ENCODE assay signal across 21 cellular contexts in genomic region chr4:72449705-72450104, GRCh38.
"Had no signal": no experiment of that assay in that cellular context is flagged by ENCODE, and none has a peak within 500 bp of the region (broad histone marks: within the 10 kb centered on the region; RNA-seq: fewer than 3 reads in every experiment).

No MANE protein-coding gene starts in this region.

- ATAC-seq: activated CD8-positive, alpha-beta T cell treated with anti-CD3 and anti-CD28 coated beads, Interleukin-2, amount 10 ng/mL, durations not matched to agents 7 days and 5 days; activated T-cell treated with anti-CD3 and anti-CD28 coated beads, Interleukin-2, amount 50 U/mL, for 72 hours; effector memory CD8-positive, alpha-beta T cell; natural killer cell had no signal

- H3K27me3 Mint-ChIP-seq: activated CD4-positive, alpha-beta T cell treated with anti-CD3 and anti-CD28 coated beads, Interleukin-2, amount 10 ng/mL, durations not matched to agents 24 days and 14 days; activated naive CD8-positive, alpha-beta T cell; effector memory CD8-positive, alpha-beta T cell had no signal

- DNase-seq: activated CD4-positive, alpha-beta T cell treated with anti-CD3 and anti-CD28 coated beads, Interleukin-2, amount 10 ng/mL, durations not matched to agents 24 days and 14 days; activated CD4-positive, CD25-positive, alpha-beta regulatory T cell; activated CD8-positive, alpha-beta memory T cell treated with anti-CD3 and anti-CD28 coated beads, Interleukin-2, amount 50 U/mL, for 48 hours; activated CD8-positive, alpha-beta T cell treated with anti-CD3 and anti-CD28 coated beads, Interleukin-2, amount 10 ng/mL, durations not matched to agents 7 days and 5 days; activated gamma-delta T cell treated with Interleukin-2 at 50 U/mL for 16 hours; activated T-cell treated with anti-CD3 and anti-CD28 coated beads, Interleukin-2, amount 50 U/mL, for 72 hours; dermis blood vessel endothelial cell; effector memory CD8-positive, alpha-beta T cell; hippocampal formation; kidney; left ventricle myocardium inferior; mesenchymal stem cell; natural killer cell; posterior cingulate gyrus; small intestine; stimulated activated CD4-positive, alpha-beta T cell treated with anti-CD3 and anti-CD28 coated beads, Interleukin-4, amount 100 ng/mL, for 24 hours; stimulated activated naive CD4-positive, alpha-beta T cell; transverse colon had no signal

- H3K4me3 Mint-ChIP-seq: activated CD4-positive, alpha-beta T cell treated with anti-CD3 and anti-CD28 coated beads, Interleukin-2, amount 10 ng/mL, durations not matched to agents 24 days and 14 days; activated CD8-positive, alpha-beta T cell treated with anti-CD3 and anti-CD28 coated beads, Interleukin-2, amount 10 ng/mL, durations not matched to agents 7 days and 5 days; activated naive CD8-positive, alpha-beta T cell; activated T-cell treated with anti-CD3 and anti-CD28 coated beads, Interleukin-2, amount 50 U/mL, for 72 hours; effector memory CD8-positive, alpha-beta T cell; natural killer cell had no signal

- H3K27me3 ChIP-seq: neutrophil, transverse colon had no signal

- H3K36me3 Mint-ChIP-seq: activated naive CD8-positive, alpha-beta T cell; natural killer cell had no signal

- H3K9me3 ChIP-seq: left ventricle myocardium inferior, neutrophil, transverse colon had no signal

- H3K27ac Mint-ChIP-seq: activated CD4-positive, alpha-beta T cell treated with anti-CD3 and anti-CD28 coated beads, Interleukin-2, amount 10 ng/mL, durations not matched to agents 24 days and 14 days; activated CD8-positive, alpha-beta T cell treated with anti-CD3 and anti-CD28 coated beads, Interleukin-2, amount 10 ng/mL, durations not matched to agents 7 days and 5 days; activated naive CD8-positive, alpha-beta T cell; activated T-cell treated with anti-CD3 and anti-CD28 coated beads, Interleukin-2, amount 50 U/mL, for 72 hours; effector memory CD8-positive, alpha-beta T cell; natural killer cell had no signal

- H3K4me1 Mint-ChIP-seq: activated CD4-positive, alpha-beta T cell treated with anti-CD3 and anti-CD28 coated beads, Interleukin-2, amount 10 ng/mL, durations not matched to agents 24 days and 14 days; natural killer cell had no signal

- H3K4me1 ChIP-seq: transverse colon had no signal

- H3K9me3 Mint-ChIP-seq: activated CD4-positive, alpha-beta T cell treated with anti-CD3 and anti-CD28 coated beads, Interleukin-2, amount 10 ng/mL, durations not matched to agents 24 days and 14 days; activated T-cell treated with anti-CD3 and anti-CD28 coated beads, Interleukin-2, amount 50 U/mL, for 72 hours had no signal

- H3K4me3 ChIP-seq: left ventricle myocardium inferior, transverse colon had no signal

- H3K27ac ChIP-seq: epithelial cell of prostate, left ventricle myocardium inferior, neutrophil, transverse colon had no signal

- H3K36me3 ChIP-seq: left ventricle myocardium inferior, neutrophil, transverse colon had no signal
